ENCODE assay signal across 8 cellular contexts in genomic region chr13:23980160-23980551, GRCh38.
A peak's percentile ranks its signal among the peaks of the same experiment; 100 is the strongest.
DNase-seq lines count a peak whose midpoint lies in the region; ATAC-seq and TF ChIP-seq lines count a peak whose summit lies in the region.

No MANE protein-coding gene starts in this region.

- DNase-seq in NCI-H774 (lab: John Stamatoyannopoulos, UW) (peak; percentile 15), activated T-cell treated with anti-CD3 and anti-CD28 coated beads for 24 hours (ENCODE audit: low read depth) (peak; percentile 78), epithelial cell of proximal tubule (ENCODE audit: low read depth) (no peak), middle frontal gyrus (ENCODE audit: extremely low spot score, low spot score) (peak; percentile 30)
- DNase-seq in stimulated activated CD8-positive, alpha-beta memory T cell treated with anti-CD3 and anti-CD28 coated beads, Interleukin-2, amount 100 ng/mL, for 1 hour (ENCODE audit: low read depth in 2 of 2): peak; percentile 84

- H3K79me2 ChIP-seq in ACC112 (ENCODE audit: control insufficient read depth, insufficient read depth, low read length, unreplicated experiment): no peaks in the 10 kb centered on the region

- H3K27me3 ChIP-seq in ACC112 (ENCODE audit: insufficient read depth, low read length): no peaks in the 10 kb centered on the region

- peak overlapping the region; percentile 41; the same call in 1 of the 2 replicates for H3K27ac ChIP-seq in ACC112 (ENCODE audit: low read depth, low read length)

- TF ChIP-seq CTCF in epithelial cell of proximal tubule (conservative IDR thresholded peaks at IDR 0.05; ENCODE audit: low read depth, low read length): no peak

- peak; percentile 97 for ATAC-seq in GM18907 (IDR thresholded peaks at IDR 0.05; ENCODE audit: unreplicated experiment)
- peak; percentile 85 for ATAC-seq in HG03135 (IDR thresholded peaks at IDR 0.05; ENCODE audit: unreplicated experiment)

- peak overlapping the region; percentile 80 for H3K4me3 ChIP-seq in ACC112 (ENCODE audit: low read depth, low read length)
- peak overlapping the region; percentile 75 for H3K4me3 ChIP-seq in epithelial cell of proximal tubule (ENCODE audit: low read depth, low read length)

- H3K36me3 ChIP-seq in ACC112 (ENCODE audit: insufficient read depth, low read length): no peaks in the 10 kb centered on the region

- H2AFZ ChIP-seq in ACC112 (ENCODE audit: low read length, unreplicated experiment): peak overlapping the region; percentile 79

- no peaks in the 10 kb centered on the region for H3K4me1 ChIP-seq in ACC112 (ENCODE audit: control insufficient read depth, insufficient read depth, low read length, unreplicated experiment)
